15 cellular contexts compared by ENCODE assay signal in genomic region chrX:128676651-128677050, GRCh38.
DNase-seq lines count a peak whose midpoint lies in the region; ATAC-seq and TF ChIP-seq lines count a peak whose summit lies in the region.
"Had no signal": no experiment of that assay in that cellular context is flagged by ENCODE, and none has a peak within 500 bp of the region (broad histone marks: within the 10 kb centered on the region; RNA-seq: fewer than 3 reads in every experiment).

No MANE protein-coding gene starts in this region.

- DNase-seq in Kasumi-1 (lab: John Stamatoyannopoulos, UW) (peak; percentile 16 to 19), SK-MEL-5 (ENCODE audit: low read depth, low spot score) (peak; percentile 1), astrocyte of the spinal cord (ENCODE audit: low read depth, low spot score) (peak; percentile 1), non-pigmented ciliary epithelial cell (ENCODE audit: low read depth) (peak; percentile 5), GM13977 (ENCODE audit: low spot score) (no peak)
- DNase-seq: ACHN; Calu3; CD4-positive, alpha-beta T cell; DMS 273 treated with DMSO at 0.1 percent for 48 hours; IMR-90 had no signal

- ATAC-seq in gastroesophageal sphincter (no peak), HG02678 (IDR thresholded peaks at IDR 0.05; ENCODE audit: unreplicated experiment) (no peak), GM19023 (IDR thresholded peaks at IDR 0.05; ENCODE audit: unreplicated experiment) (no peak)

- no peaks in the 10 kb centered on the region for H3K36me3 ChIP-seq in gastroesophageal sphincter
- H3K36me3 ChIP-seq: BLaER1 treated with 17β-estradiol and CSF1 and Interleukin-3, amounts not matched to agents 10 nM and 100 nM; HAP-1 had no signal

- TF ChIP-seq POLR2A in gastroesophageal sphincter (IDR thresholded peaks at IDR 0.05) = no peak

- no peaks in the 10 kb centered on the region for H3K4me1 ChIP-seq in gastroesophageal sphincter
- H3K4me1 ChIP-seq: BLaER1 treated with 17β-estradiol and CSF1 and Interleukin-3, amounts not matched to agents 10 nM and 100 nM; HAP-1 had no signal

- no peak overlapping the region for H3K27ac ChIP-seq in gastroesophageal sphincter
- H3K27ac ChIP-seq: BLaER1 treated with 17β-estradiol and CSF1 and Interleukin-3, amounts not matched to agents 10 nM and 100 nM had no signal

- TF ChIP-seq EP300 in gastroesophageal sphincter (IDR thresholded peaks at IDR 0.05) = no peak

- no peak overlapping the region for H3K4me3 ChIP-seq in astrocyte of the spinal cord (ENCODE audit: low read depth, low read length)
- H3K4me3 ChIP-seq in gastroesophageal sphincter = no peak overlapping the region
- H3K4me3 ChIP-seq: BLaER1 treated with 17β-estradiol and CSF1 and Interleukin-3, amounts not matched to agents 10 nM and 100 nM; HAP-1 had no signal

- in situ Hi-C loops in SK-MEL-5 (cut with HindIII; ENCODE audit: low pct_unique_long_range_greater_than_20kb, low sequenced_read_pairs) (no loop called here), astrocyte of the spinal cord (cut with HindIII; ENCODE audit: low sequenced_read_pairs) (no loop called here), GM13977 (cut with MboI; ENCODE audit: low pct_unique_long_range_greater_than_20kb, low sequenced_read_pairs, unreplicated experiment) (no loop called here)

- H3K27me3 ChIP-seq in gastroesophageal sphincter = no peaks in the 10 kb centered on the region

- 57 to 77% methylated on average over 3 of the region's 4 CpGs for WGBS in gastroesophageal sphincter (ENCODE audit: low coverage in 1 of 2), 2 donors

- no peaks in the 10 kb centered on the region for H3K9me3 ChIP-seq in gastroesophageal sphincter
- H3K9me3 ChIP-seq: HAP-1 had no signal

- TF ChIP-seq CTCF in astrocyte of the spinal cord (IDR thresholded peaks at IDR 0.05; ENCODE audit: low read depth, low read length) = no peak
- TF ChIP-seq CTCF in gastroesophageal sphincter (IDR thresholded peaks at IDR 0.05) = no peak
- TF ChIP-seq CTCF in GM13977 (IDR thresholded peaks at IDR 0.05; ENCODE audit: extremely low read depth, insufficient read depth, missing control alignments) = no peak
